Comparison of ENCODE assay signal across 8 cellular contexts in genomic region chrX:132336172-132336571, GRCh38.
"Had no signal": no experiment of that assay in that cellular context is flagged by ENCODE, and none has a peak within 500 bp of the region (broad histone marks: within the 10 kb centered on the region; RNA-seq: fewer than 3 reads in every experiment).

No MANE protein-coding gene starts in this region.

- H3K4me3 ChIP-seq: GM12878 had no signal

- FAIRE-seq: G401.6, GM12878, GM12891, GM12892, GM18507, GM19239 had no signal

- DNase-seq: GDM1, GF-D8 had no signal

- ATAC-seq: GM12878 had no signal
